Comparison of ENCODE assay signal across 9 cellular contexts in genomic region chr9:111662851-111663823, GRCh38. TPM values are rescaled to one million over a fixed set of nuclear protein-coding genes. Genes with fewer than 3 reads are reported as not detected.
DNase-seq lines count a peak whose midpoint lies in the region; TF ChIP-seq lines count a peak whose summit lies in the region.
"Had no signal": no experiment of that assay in that cellular context is flagged by ENCODE, and none has a peak within 500 bp of the region (broad histone marks: within the 10 kb centered on the region; RNA-seq: fewer than 3 reads in every experiment).

No MANE protein-coding gene starts in this region.

- no TSS peak for BruUV-seq in PC-9 (replicated peaks; lab: Mats Ljungman, UMichigan)

- peak overlapping the region; percentile 73; the same call in 1 of the 2 replicates for H3K4me3 ChIP-seq in PC-9

- H3K27ac Mint-ChIP-seq in neural crest cell (ENCODE audit: unreplicated experiment), result no peak overlapping the region

- H3K36me3 Mint-ChIP-seq in neural crest cell (ENCODE audit: low read depth), result peaks cover 12% of the 10 kb centered on the region

- peak overlapping the region; percentile 48 for H3K27ac ChIP-seq in PC-9
- H3K27ac ChIP-seq: cardiac muscle cell had no signal

- peaks cover 16% of the 10 kb centered on the region for H3K4me1 ChIP-seq in PC-9 (replicated peaks; ENCODE audit: insufficient read depth)

- no peak overlapping the region; the same call in 1 of the 2 replicates for H2AFZ ChIP-seq in PC-9

- H3K9me3 Mint-ChIP-seq in neural crest cell, result no peaks in the 10 kb centered on the region

- peaks cover 3% of the 10 kb centered on the region for H3K27me3 Mint-ChIP-seq in neural crest cell (ENCODE audit: low read depth)

- no peaks in the 10 kb centered on the region for H3K27me3 ChIP-seq in PC-9 (ENCODE audit: insufficient read depth, low read depth)
- H3K27me3 ChIP-seq: cardiac muscle cell had no signal

- peaks cover 21% of the 10 kb centered on the region for H3K4me1 Mint-ChIP-seq in neural crest cell

- no peaks in the 10 kb centered on the region for H3K9me3 ChIP-seq in PC-9 (ENCODE audit: insufficient read depth, low read depth)

- H3K4me3 Mint-ChIP-seq in neural crest cell, result peak overlapping the region; percentile 97

- peaks cover 11% of the 10 kb centered on the region; the same call in 1 of the 2 replicates for H3F3A ChIP-seq in PC-9 (ENCODE audit: insufficient read depth, low read depth)

- peaks cover 31% of the 10 kb centered on the region for H3K79me2 ChIP-seq in PC-9 (ENCODE audit: low read depth)

- intact Hi-C loops in PC-9 (cut with micrococcal nuclease; ENCODE audit: unreplicated experiment), result loop anchor here (1.0 to 5.0 kb wide), 6 partner anchors 32 to 409 kb away; partner anchors contain the start of genes DNAJC25, ECPAS, PTGR1 and UGCG

- TF ChIP-seq CTCF in PC-9 (conservative IDR thresholded peaks at IDR 0.05) (no peak), neural crest cell (conservative IDR thresholded peaks at IDR 0.05) (no peak)

- CTCF ChIA-PET in PC-9 (lab: Charles Lee), result interaction anchor here (0.9 kb wide), 1 partner anchor 53 kb away, joined by 7 read pairs; no protein-coding TSS in a partner anchor

- no peaks in the 10 kb centered on the region; the same call in 1 of the 2 replicates for H4K20me1 ChIP-seq in PC-9 (ENCODE audit: insufficient read depth)

- POLR2A ChIA-PET in PC-9 (lab: Charles Lee; ENCODE audit: unreplicated experiment), result interaction anchor here (0.6 to 0.8 kb wide), 2 partner anchors 32 to 412 kb away, joined by 4 to 12 read pairs; partner anchors contain the start of gene DNAJC25

- DNase-seq in G401 (ENCODE audit: low spot score) (peak; percentile 9), PC-9 (peak; percentile 85 to 94), ecto neural progenitor cell (ENCODE audit: low spot score) (peak; percentile 50), neural crest cell (ENCODE audit: low read depth, low spot score) (no peak), epidermal melanocyte (ENCODE audit: insufficient read length, low spot score) (no peak), GOT3 (lab: John Stamatoyannopoulos, UW) (no peak), NCI-H1105 (lab: John Stamatoyannopoulos, UW) (no peak)
- no peak for DNase-seq in effector CD8-positive, alpha-beta T cell (lab: John Stamatoyannopoulos, UW)

- peaks cover 13% of the 10 kb centered on the region; the same call in 1 of the 2 replicates for H3K36me3 ChIP-seq in PC-9 (ENCODE audit: low read depth)

- H3K9me2 ChIP-seq in PC-9 (ENCODE audit: insufficient read depth), result no peaks in the 10 kb centered on the region

- in situ Hi-C loops in G401 (cut with HindIII; ENCODE audit: low sequenced_read_pairs), result no loop called here

- peak overlapping the region; percentile 94 for H3K4me2 ChIP-seq in PC-9

RNA-seq across cellular contexts. Expression of gene GNG10, which starts 1.7 kb away (rescaled TPM):
- total RNA-seq in G401 (2014; rRNA removed; shearing (Covaris generic)), result 198 and 218 TPM in 2 replicates
- total RNA-seq in PC-9 (2021) (70.8 and 76.9 TPM in 2 replicates), neural crest cell (37.8 and 38.1 TPM in 2 replicates)

RNA-seq across cellular contexts. Expression of gene DNAJC25, which starts 32.0 kb away (rescaled TPM):
- total RNA-seq in G401 (2014; rRNA removed; shearing (Covaris generic)), result 8.7 and 11.4 TPM in 2 replicates
- total RNA-seq in PC-9 (2021) (7.3 and 7.9 TPM in 2 replicates), neural crest cell (6.0 and 6.3 TPM in 2 replicates)

Comparison
In these comparisons a context has a peak if more than half of its experiments do, and no peak if none do; other contexts are left out.
1. DNase-seq: peak in G401 (single experiment), PC-9 (2 of 2) and ecto neural progenitor cell (single experiment); none in neural crest cell (single experiment), epidermal melanocyte (single experiment), GOT3 (single experiment), NCI-H1105 (single experiment) and effector CD8-positive, alpha-beta T cell (single experiment).